Comparison of ENCODE assay signal across 18 cellular contexts in genomic region chr19:34461375-34462100, GRCh38. TPM values are rescaled to one million over a fixed set of nuclear protein-coding genes. Genes with fewer than 3 reads are reported as not detected.
DNase-seq lines count a peak whose midpoint lies in the region; ATAC-seq and TF ChIP-seq lines count a peak whose summit lies in the region.
"Had no signal": no experiment of that assay in that cellular context is flagged by ENCODE, and none has a peak within 500 bp of the region (broad histone marks: within the 10 kb centered on the region; RNA-seq: fewer than 3 reads in every experiment).

No MANE protein-coding gene starts in this region.

- intact Hi-C loops in activated T-helper 1 cell treated with anti-CD3 and anti-CD28 coated beads, Interleukin-12 subunit alpha, Interleukin-12 subunit beta, Interleukin-2, Interleukin-4 antibody, amounts not matched to agents 30 ng/mL and 10 ng/mL and 1 ng/mL, durations not matched to agents 14 hours and 24 hours and 36 hours (cut with micrococcal nuclease), result no loop called here

- no peaks in the 10 kb centered on the region for H3K27me3 Mint-ChIP-seq in activated T-helper 1 cell treated with anti-CD3 and anti-CD28 coated beads, Interleukin-12 subunit alpha, Interleukin-12 subunit beta, Interleukin-2, Interleukin-4 antibody, amounts not matched to agents 30 ng/mL and 10 ng/mL and 1 ng/mL, durations not matched to agents 14 hours and 24 hours and 36 hours (ENCODE audit: insufficient read depth)
- no peaks in the 10 kb centered on the region for H3K27me3 Mint-ChIP-seq in nephron progenitor cell (ENCODE audit: low read depth, poor library complexity)
- H3K27me3 Mint-ChIP-seq: activated CD4-positive, alpha-beta T cell treated with anti-CD3 and anti-CD28 coated beads for 36 hours; type B pancreatic cell had no signal

- H3K4me1 Mint-ChIP-seq in activated T-helper 1 cell treated with anti-CD3 and anti-CD28 coated beads, Interleukin-12 subunit alpha, Interleukin-12 subunit beta, Interleukin-2, Interleukin-4 antibody, amounts not matched to agents 30 ng/mL and 10 ng/mL and 1 ng/mL, durations not matched to agents 14 hours and 24 hours and 36 hours (ENCODE audit: low read depth), result peaks cover 11% of the 10 kb centered on the region
- peaks cover 4% of the 10 kb centered on the region for H3K4me1 Mint-ChIP-seq in nephron progenitor cell
- H3K4me1 Mint-ChIP-seq: activated CD4-positive, alpha-beta T cell treated with anti-CD3 and anti-CD28 coated beads for 36 hours had no signal

- H3K4me3 ChIP-seq in fibroblast of villous mesenchyme (ENCODE audit: low read depth, low read length), result no peak overlapping the region
- H3K4me3 ChIP-seq: GM12878 had no signal

- H3K27ac Mint-ChIP-seq in activated T-helper 1 cell treated with anti-CD3 and anti-CD28 coated beads, Interleukin-12 subunit alpha, Interleukin-12 subunit beta, Interleukin-2, Interleukin-4 antibody, amounts not matched to agents 30 ng/mL and 10 ng/mL and 1 ng/mL, durations not matched to agents 14 hours and 24 hours and 36 hours, result peak overlapping the region; percentile 14
- peak overlapping the region; percentile 23 for H3K27ac Mint-ChIP-seq in nephron progenitor cell
- H3K27ac Mint-ChIP-seq: type B pancreatic cell had no signal

- H3K9me3 Mint-ChIP-seq in activated T-helper 1 cell treated with anti-CD3 and anti-CD28 coated beads, Interleukin-12 subunit alpha, Interleukin-12 subunit beta, Interleukin-2, Interleukin-4 antibody, amounts not matched to agents 30 ng/mL and 10 ng/mL and 1 ng/mL, durations not matched to agents 14 hours and 24 hours and 36 hours, result no peaks in the 10 kb centered on the region
- H3K9me3 Mint-ChIP-seq in nephron progenitor cell, result no peaks in the 10 kb centered on the region
- H3K9me3 Mint-ChIP-seq: type B pancreatic cell had no signal

- ATAC-seq in HG03342 (IDR thresholded peaks at IDR 0.05; ENCODE audit: unreplicated experiment), result no peak
- ATAC-seq: activated CD4-positive, alpha-beta T cell treated with anti-CD3 and anti-CD28 coated beads for 36 hours; GM12878; HepG2 had no signal

- TF ChIP-seq CTCF in fibroblast of villous mesenchyme (IDR thresholded peaks at IDR 0.05; ENCODE audit: insufficient read depth, low read depth, low read length), result no peak
- TF ChIP-seq CTCF in nephron progenitor cell (IDR thresholded peaks at IDR 0.05), result no peak

- H3K4me3 Mint-ChIP-seq in activated T-helper 1 cell treated with anti-CD3 and anti-CD28 coated beads, Interleukin-12 subunit alpha, Interleukin-12 subunit beta, Interleukin-2, Interleukin-4 antibody, amounts not matched to agents 30 ng/mL and 10 ng/mL and 1 ng/mL, durations not matched to agents 14 hours and 24 hours and 36 hours, result no peak overlapping the region
- no peak overlapping the region for H3K4me3 Mint-ChIP-seq in nephron progenitor cell
- H3K4me3 Mint-ChIP-seq: activated CD4-positive, alpha-beta T cell treated with anti-CD3 and anti-CD28 coated beads for 36 hours; type B pancreatic cell had no signal

- peaks cover 57% of the 10 kb centered on the region for H3K36me3 Mint-ChIP-seq in activated T-helper 1 cell treated with anti-CD3 and anti-CD28 coated beads, Interleukin-12 subunit alpha, Interleukin-12 subunit beta, Interleukin-2, Interleukin-4 antibody, amounts not matched to agents 30 ng/mL and 10 ng/mL and 1 ng/mL, durations not matched to agents 14 hours and 24 hours and 36 hours (ENCODE audit: low read depth)
- H3K36me3 Mint-ChIP-seq in nephron progenitor cell (ENCODE audit: low read depth), result peaks cover 83% of the 10 kb centered on the region

- peak; percentile 21 for DNase-seq in AG08395 (ENCODE audit: low spot score)
- DNase-seq in activated T-helper 1 cell treated with anti-CD3 and anti-CD28 coated beads, Interleukin-12 subunit alpha, Interleukin-12 subunit beta, Interleukin-2, Interleukin-4 antibody, amounts not matched to agents 30 ng/mL and 10 ng/mL and 1 ng/mL, durations not matched to agents 14 hours and 24 hours and 36 hours (ENCODE audit: low spot score), result no peak
- peak; percentile 68 for DNase-seq in fibroblast of villous mesenchyme (ENCODE audit: low read depth)
- DNase-seq in nephron progenitor cell, result no peak
- no peak for DNase-seq in NCI-H446 (lab: John Stamatoyannopoulos, UW)
- no peak for DNase-seq in stimulated activated CD8-positive, alpha-beta memory T cell treated with anti-CD3 and anti-CD28 coated beads, Interleukin-4, amount 100 ng/mL, for 48 hours
- DNase-seq in NCI-H524 (lab: John Stamatoyannopoulos, UW), result no peak
- DNase-seq: activated CD4-positive, alpha-beta T cell treated with anti-CD3 and anti-CD28 coated beads for 36 hours; anterior cingulate cortex; BE2C; hippocampal formation; NCI-H1048; NCI-H226; SW 1271 had no signal

RNA-seq across cellular contexts. Expression of gene WTIP, which starts 20.0 kb away (rescaled TPM):
- 0.39 and 0.86 TPM in 2 replicates for total RNA-seq in activated T-helper 1 cell treated with anti-CD3 and anti-CD28 coated beads, Interleukin-12 subunit alpha, Interleukin-12 subunit beta, Interleukin-2, Interleukin-4 antibody, amounts not matched to agents 30 ng/mL and 10 ng/mL and 1 ng/mL, durations not matched to agents 14 hours and 24 hours and 36 hours
- total RNA-seq in fibroblast of villous mesenchyme, result 28.0 and 40.6 TPM in 2 replicates

RNA-seq across cellular contexts. Expression of gene UBA2, which starts 33.4 kb away (rescaled TPM):
- total RNA-seq in activated T-helper 1 cell treated with anti-CD3 and anti-CD28 coated beads, Interleukin-12 subunit alpha, Interleukin-12 subunit beta, Interleukin-2, Interleukin-4 antibody, amounts not matched to agents 30 ng/mL and 10 ng/mL and 1 ng/mL, durations not matched to agents 14 hours and 24 hours and 36 hours, result 173 and 175 TPM in 2 replicates
- 108 and 121 TPM in 2 replicates for total RNA-seq in fibroblast of villous mesenchyme

RNA-seq across cellular contexts. Expression of gene PDCD2L, which starts 57.3 kb away (rescaled TPM):
- 51.3 and 52.3 TPM in 2 replicates for total RNA-seq in activated T-helper 1 cell treated with anti-CD3 and anti-CD28 coated beads, Interleukin-12 subunit alpha, Interleukin-12 subunit beta, Interleukin-2, Interleukin-4 antibody, amounts not matched to agents 30 ng/mL and 10 ng/mL and 1 ng/mL, durations not matched to agents 14 hours and 24 hours and 36 hours
- total RNA-seq in fibroblast of villous mesenchyme, result 11.7 and 11.9 TPM in 2 replicates

Comparison
In these comparisons a context has a peak if more than half of its experiments do, and no peak if none do; other contexts are left out.
1. DNase-seq: peak in AG08395 (single experiment) and fibroblast of villous mesenchyme (single experiment); none in activated T-helper 1 cell treated with anti-CD3 and anti-CD28 coated beads, Interleukin-12 subunit alpha, Interleukin-12 subunit beta, Interleukin-2, Interleukin-4 antibody, amounts not matched to agents 30 ng/mL and 10 ng/mL and 1 ng/mL, durations not matched to agents 14 hours and 24 hours and 36 hours (single experiment), nephron progenitor cell (single experiment), NCI-H446 (0 of 2), stimulated activated CD8-positive, alpha-beta memory T cell treated with anti-CD3 and anti-CD28 coated beads, Interleukin-4, amount 100 ng/mL, for 48 hours (single experiment) and NCI-H524 (0 of 2).
2. RNA of gene WTIP, which starts 20.0 kb away (total RNA-seq): 28.0 to 40.6 TPM in fibroblast of villous mesenchyme; 0.39 to 0.86 TPM in activated T-helper 1 cell treated with anti-CD3 and anti-CD28 coated beads, Interleukin-12 subunit alpha, Interleukin-12 subunit beta, Interleukin-2, Interleukin-4 antibody, amounts not matched to agents 30 ng/mL and 10 ng/mL and 1 ng/mL, durations not matched to agents 14 hours and 24 hours and 36 hours; every median in the first group is over 10 times any median in the second.